13 cellular contexts compared by ENCODE assay signal in the genomic region with DNA sequence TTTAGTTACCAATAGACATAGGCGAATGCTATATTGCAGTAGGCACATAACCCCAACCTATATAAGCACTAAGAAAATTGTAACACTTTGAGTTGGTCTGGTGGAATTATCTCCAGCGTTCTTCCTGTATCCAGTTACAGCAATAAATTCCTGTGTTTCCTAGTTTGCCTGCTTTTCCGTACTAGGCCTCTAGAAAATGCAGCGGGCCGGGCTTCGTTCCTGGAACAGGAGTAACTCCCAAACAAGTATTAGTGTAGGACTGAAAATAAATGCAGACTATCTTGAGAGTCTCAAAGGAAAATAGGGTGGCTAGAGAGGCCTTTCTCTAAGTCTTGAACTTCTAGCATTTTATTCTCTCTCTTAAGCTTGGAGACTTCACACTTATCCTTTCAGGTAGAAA.
DNase-seq lines count a peak whose midpoint lies in the region; ATAC-seq and TF ChIP-seq lines count a peak whose summit lies in the region.
"Had no signal": no experiment of that assay in that cellular context is flagged by ENCODE, and none has a peak within 500 bp of the region (broad histone marks: within the 10 kb centered on the region; RNA-seq: fewer than 3 reads in every experiment).

No MANE protein-coding gene starts in this region.

- peaks cover 0 to 8% (median 0%) of the 10 kb centered on the region in 4 donors for H3K4me1 Mint-ChIP-seq in CD4-positive, CD25-positive, alpha-beta regulatory T cell
- no peaks in the 10 kb centered on the region for H3K4me1 Mint-ChIP-seq in MCF 10A (ENCODE audit: insufficient read depth, unreplicated experiment)
- H3K4me1 Mint-ChIP-seq: activated T-helper 17 cell treated with anti-CD3 and anti-CD28 coated beads, Interleukin-2, amount 50 U/mL, for 72 hours had no signal

- DNase-seq in CD4-positive, CD25-positive, alpha-beta regulatory T cell = no peak
- DNase-seq in HEK293T (ENCODE audit: extremely low spot score) (peak; percentile 28), MCF 10A (ENCODE audit: unreplicated experiment) (no peak), D341Med (ENCODE audit: low spot score) (no peak), NCI-H146 treated with DMSO at 0.1 percent for 48 hours (lab: John Stamatoyannopoulos, UW; ENCODE audit: unreplicated experiment) (no peak), AG20443 (ENCODE audit: low spot score) (no peak)
- no peak for DNase-seq in activated CD4-positive, alpha-beta T cell treated with anti-CD3 and anti-CD28 coated beads, Interleukin-2, amount 50 U/mL, for 48 hours
- DNase-seq: activated CD8-positive, alpha-beta T cell treated with anti-CD3 and anti-CD28 coated beads for 36 hours; glutamatergic neuron; kidney glomerular epithelial cell had no signal

- intact Hi-C loops in MCF 10A (cut with micrococcal nuclease) = loop anchor here (1.0 to 2.0 kb wide), 2 partner anchors 79 to 114 kb away; no protein-coding TSS in a partner anchor

- POLR2A ChIA-PET in HEK293T (lab: Yijun Ruan, JAX) (no interaction called here), MCF 10A (lab: Yijun Ruan, JAX) (interaction anchor here (0.9 to 3.5 kb wide), 3 partner anchors 43 to 80 kb away, joined by 3 to 16 read pairs (median 5); no protein-coding TSS in a partner anchor)

- H3K27me3 ChIP-seq in CD4-positive, CD25-positive, alpha-beta regulatory T cell (ENCODE audit: control insufficient read depth, insufficient read depth, low read length) = no peaks in the 10 kb centered on the region
- H3K27me3 ChIP-seq in neuron (ENCODE audit: insufficient read depth, low read length) = no peaks in the 10 kb centered on the region

- no peaks in the 10 kb centered on the region for H3K36me3 ChIP-seq in CD4-positive, CD25-positive, alpha-beta regulatory T cell (ENCODE audit: control insufficient read depth, insufficient read depth, low read length)
- H3K36me3 ChIP-seq in neuron (ENCODE audit: insufficient read depth, low read length) = peaks cover 6% of the 10 kb centered on the region

- no peaks in the 10 kb centered on the region for H3K36me3 Mint-ChIP-seq in CD4-positive, CD25-positive, alpha-beta regulatory T cell
- H3K36me3 Mint-ChIP-seq in MCF 10A (ENCODE audit: insufficient read depth, unreplicated experiment) = no peaks in the 10 kb centered on the region

- CTCF ChIA-PET in HEK293T (lab: Yijun Ruan, JAX) = no interaction called here
- CTCF ChIA-PET in MCF 10A (lab: Yijun Ruan, JAX) = interaction anchor here (0.5 to 2.3 kb wide), 3 partner anchors 25 to 60 kb away, joined by 3 to 10 read pairs (median 3); no protein-coding TSS in a partner anchor

- H3K4me1 ChIP-seq in CD4-positive, CD25-positive, alpha-beta regulatory T cell (ENCODE audit: control insufficient read depth, insufficient read depth, low read length, poor library complexity, severe bottlenecking) = no peaks in the 10 kb centered on the region
- H3K4me1 ChIP-seq in neuron (ENCODE audit: insufficient read depth, low read length) = no peaks in the 10 kb centered on the region

- H3K27ac Mint-ChIP-seq in CD4-positive, CD25-positive, alpha-beta regulatory T cell = peak overlapping the region in 1 of 3 donors; percentile 86
- H3K27ac Mint-ChIP-seq in MCF 10A (ENCODE audit: low read depth, unreplicated experiment) = no peak overlapping the region
- H3K27ac Mint-ChIP-seq: activated CD8-positive, alpha-beta T cell treated with anti-CD3 and anti-CD28 coated beads for 36 hours; activated T-helper 17 cell treated with anti-CD3 and anti-CD28 coated beads, Interleukin-2, amount 50 U/mL, for 72 hours; progenitor cell of endocrine pancreas had no signal

- no peak for TF ChIP-seq CTCF in MCF 10A (IDR thresholded peaks at IDR 0.05; ENCODE audit: unreplicated experiment)

- H3K27ac ChIP-seq in CD4-positive, CD25-positive, alpha-beta regulatory T cell (ENCODE audit: insufficient read depth, low read length, poor library complexity, severe bottlenecking) = no peak overlapping the region

- H3K27me3 Mint-ChIP-seq in CD4-positive, CD25-positive, alpha-beta regulatory T cell = no peaks in the 10 kb centered on the region
- H3K27me3 Mint-ChIP-seq in MCF 10A (ENCODE audit: insufficient read depth, unreplicated experiment) = no peaks in the 10 kb centered on the region
- H3K27me3 Mint-ChIP-seq: activated CD8-positive, alpha-beta T cell treated with anti-CD3 and anti-CD28 coated beads for 36 hours; activated T-helper 17 cell treated with anti-CD3 and anti-CD28 coated beads, Interleukin-2, amount 50 U/mL, for 72 hours; progenitor cell of endocrine pancreas had no signal

- BruUV-seq in MCF 10A (replicated peaks; lab: Mats Ljungman, UMichigan) = no TSS peak

- H3K4me3 ChIP-seq in CD4-positive, CD25-positive, alpha-beta regulatory T cell (ENCODE audit: low read depth, low read length) = no peak overlapping the region
- peak overlapping the region; percentile 57 for H3K4me3 ChIP-seq in neuron (ENCODE audit: low read length)

- ATAC-seq in CD4-positive, CD25-positive, alpha-beta regulatory T cell (ENCODE audit: low read depth in 2 of 2) = no peak
- ATAC-seq: activated CD8-positive, alpha-beta T cell treated with anti-CD3 and anti-CD28 coated beads for 36 hours; activated T-helper 17 cell treated with anti-CD3 and anti-CD28 coated beads, Interleukin-2, amount 50 U/mL, for 72 hours had no signal

- H3K9me3 ChIP-seq in CD4-positive, CD25-positive, alpha-beta regulatory T cell (ENCODE audit: control insufficient read depth in 2 of 2, low read length in 2 of 2) = no peaks in the 10 kb centered on the region
- H3K9me3 ChIP-seq in neuron (ENCODE audit: low read length) = no peaks in the 10 kb centered on the region

- no peaks in the 10 kb centered on the region for H3K9me3 Mint-ChIP-seq in CD4-positive, CD25-positive, alpha-beta regulatory T cell
- H3K9me3 Mint-ChIP-seq in MCF 10A (ENCODE audit: unreplicated experiment) = no peaks in the 10 kb centered on the region
- H3K9me3 Mint-ChIP-seq: activated CD8-positive, alpha-beta T cell treated with anti-CD3 and anti-CD28 coated beads for 36 hours; activated T-helper 17 cell treated with anti-CD3 and anti-CD28 coated beads, Interleukin-2, amount 50 U/mL, for 72 hours had no signal

- H3K4me3 Mint-ChIP-seq in CD4-positive, CD25-positive, alpha-beta regulatory T cell = peak overlapping the region in 3 of 4 donors; percentile 83 to 96 (median 93)
- peak overlapping the region; percentile 77 for H3K4me3 Mint-ChIP-seq in MCF 10A (ENCODE audit: unreplicated experiment)
- H3K4me3 Mint-ChIP-seq: activated CD8-positive, alpha-beta T cell treated with anti-CD3 and anti-CD28 coated beads for 36 hours; activated T-helper 17 cell treated with anti-CD3 and anti-CD28 coated beads, Interleukin-2, amount 50 U/mL, for 72 hours had no signal

- no peak overlapping the region for H2AFZ ChIP-seq in neuron (ENCODE audit: low read depth, low read length)

TF ChIP-seq in HEK293T, 16 proteins besides CTCF, POLR2A, EP300 and RAD21:
- TF ChIP-seq BHLHE40 (IDR thresholded peaks at IDR 0.05; ENCODE audit: borderline replicate concordance) (no peak), FOXA1 (IDR thresholded peaks at IDR 0.05) (no peak), L3MBTL2 (conservative IDR thresholded peaks at IDR 0.05) (no peak), SUZ12 (IDR thresholded peaks at IDR 0.05) (no peak), ZNF384 (IDR thresholded peaks at IDR 0.05) (no peak), FOXM1 (IDR thresholded peaks at IDR 0.05; ENCODE audit: borderline replicate concordance) (no peak), HDGF (IDR thresholded peaks at IDR 0.05; ENCODE audit: borderline replicate concordance) (no peak), CTBP1 (IDR thresholded peaks at IDR 0.05; ENCODE audit: borderline replicate concordance) (no peak), SP1 (IDR thresholded peaks at IDR 0.05) (no peak), LEF1 (IDR thresholded peaks at IDR 0.05; ENCODE audit: borderline replicate concordance) (no peak), TARDBP (IDR thresholded peaks at IDR 0.05) (no peak), ELF4 (IDR thresholded peaks at IDR 0.05) (no peak), ARNT (IDR thresholded peaks at IDR 0.05) (no peak), NFRKB (IDR thresholded peaks at IDR 0.05) (no peak), FOXK2 (IDR thresholded peaks at IDR 0.05) (no peak)
- TF ChIP-seq, protein P1, sequence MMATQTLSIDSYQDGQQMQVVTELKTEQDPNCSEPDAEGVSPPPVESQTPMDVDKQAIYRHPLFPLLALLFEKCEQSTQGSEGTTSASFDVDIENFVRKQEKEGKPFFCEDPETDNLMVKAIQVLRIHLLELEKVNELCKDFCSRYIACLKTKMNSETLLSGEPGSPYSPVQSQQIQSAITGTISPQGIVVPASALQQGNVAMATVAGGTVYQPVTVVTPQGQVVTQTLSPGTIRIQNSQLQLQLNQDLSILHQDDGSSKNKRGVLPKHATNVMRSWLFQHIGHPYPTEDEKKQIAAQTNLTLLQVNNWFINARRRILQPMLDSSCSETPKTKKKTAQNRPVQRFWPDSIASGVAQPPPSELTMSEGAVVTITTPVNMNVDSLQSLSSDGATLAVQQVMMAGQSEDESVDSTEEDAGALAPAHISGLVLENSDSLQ (IDR thresholded peaks at IDR 0.05) = no peak
